Comparison of ENCODE assay signal across 8 cellular contexts in the genomic region with DNA sequence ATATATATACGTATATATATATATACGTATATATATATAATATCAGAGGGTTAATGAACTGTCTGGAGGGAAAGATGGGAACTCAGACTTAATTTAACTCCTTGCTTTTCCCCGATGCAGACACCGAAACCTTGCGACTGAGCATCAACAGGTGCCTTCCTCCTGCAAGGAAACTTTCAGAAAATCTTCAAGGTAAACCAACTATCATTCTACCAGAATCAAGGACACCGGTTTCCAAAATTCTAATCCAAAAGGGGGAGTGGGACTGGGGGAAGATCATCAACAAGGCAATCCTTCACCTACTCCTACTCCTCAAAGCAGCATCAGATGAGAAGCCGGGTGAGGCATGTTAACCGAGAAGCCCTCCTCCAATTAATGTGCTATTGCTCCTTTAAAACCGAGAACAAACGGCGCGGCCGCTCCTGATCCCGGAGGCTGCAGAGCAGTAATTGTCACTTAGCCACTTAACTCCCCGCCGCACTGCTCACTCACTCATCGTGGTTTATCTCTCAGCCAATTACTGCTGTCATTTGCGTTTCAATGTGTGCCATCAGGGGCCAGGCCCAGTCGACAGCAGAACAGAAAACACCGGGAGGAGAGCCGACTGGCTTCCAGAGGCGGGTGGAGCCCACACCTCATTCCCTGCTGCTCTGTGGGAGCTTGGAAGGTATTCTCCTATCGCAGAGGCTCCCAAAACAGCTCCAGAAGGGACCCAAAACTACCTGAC.
A peak's percentile ranks its signal among the peaks of the same experiment; 100 is the strongest.
DNase-seq lines count a peak whose midpoint lies in the region; ATAC-seq and TF ChIP-seq lines count a peak whose summit lies in the region.

No MANE protein-coding gene starts in this region.

- H3K27me3 ChIP-seq in H7 (ENCODE audit: control insufficient read depth, insufficient read depth, low read length) (no peaks in the 10 kb centered on the region), brain microvascular endothelial cell (replicated peaks) (no peaks in the 10 kb centered on the region)

- H3K27ac ChIP-seq in brain microvascular endothelial cell: peak overlapping the region; percentile 18

- peak overlapping the region in 1 of 6 donors; percentile 70 for H3K27ac Mint-ChIP-seq in immature natural killer cell
- no peak overlapping the region for H3K27ac Mint-ChIP-seq in stimulated activated naive B cell treated with anti-CD40 and anti-IgM and Interleukin-4, amounts not matched to agents 10 μg/mL and 1 μg/mL and 100 μg/mL, for 72 hours

- peaks cover 0 to 3% (median 0%) of the 10 kb centered on the region in 6 donors for H3K9me3 Mint-ChIP-seq in immature natural killer cell
- H3K9me3 Mint-ChIP-seq in stimulated activated naive B cell treated with anti-CD40 and anti-IgM and Interleukin-4, amounts not matched to agents 10 μg/mL and 1 μg/mL and 100 μg/mL, for 72 hours: peaks cover 0 to 2% of the 10 kb centered on the region in 2 donors

- in situ Hi-C loops in brain microvascular endothelial cell (cut with HindIII; ENCODE audit: low pct_ligation_motif_present, low sequenced_read_pairs): no loop called here

- peaks cover 4 to 23% (median 7%) of the 10 kb centered on the region in 3 donors for H3K27me3 Mint-ChIP-seq in immature natural killer cell (ENCODE audit: low read depth in 3 of 3)
- no peaks in the 10 kb centered on the region for H3K27me3 Mint-ChIP-seq in stimulated activated naive B cell treated with anti-CD40 and anti-IgM and Interleukin-4, amounts not matched to agents 10 μg/mL and 1 μg/mL and 100 μg/mL, for 72 hours

- no peak for ATAC-seq in stimulated activated naive B cell treated with anti-CD40 and anti-IgM and Interleukin-4, amounts not matched to agents 10 μg/mL and 1 μg/mL and 100 μg/mL, for 72 hours (replicated peaks)

- TF ChIP-seq CTCF in brain microvascular endothelial cell (IDR thresholded peaks at IDR 0.05; ENCODE audit: low read depth, low read length, missing control alignments): no peak

- H3K36me3 ChIP-seq in H7 (replicated peaks; ENCODE audit: control insufficient read depth, insufficient read depth, low read length) (no peaks in the 10 kb centered on the region), brain microvascular endothelial cell (replicated peaks) (no peaks in the 10 kb centered on the region)

- peaks cover 29 to 55% of the 10 kb centered on the region in 2 donors for H3K4me1 Mint-ChIP-seq in immature natural killer cell
- H3K4me1 Mint-ChIP-seq in stimulated activated naive B cell treated with anti-CD40 and anti-IgM and Interleukin-4, amounts not matched to agents 10 μg/mL and 1 μg/mL and 100 μg/mL, for 72 hours: peaks cover 44 to 57% of the 10 kb centered on the region in 2 donors

- H3K4me3 ChIP-seq in H7 (ENCODE audit: insufficient read depth, low read depth, low read length) (0 out of 2 replicates have a peak overlapping the region, but pooled peaks have one; percentile 4), brain microvascular endothelial cell (ENCODE audit: low read depth, low read length) (peak overlapping the region; percentile 3)

- DNase-seq in H7 (peak; percentile 41), NCI-H2171 (lab: John Stamatoyannopoulos, UW) (peak; percentile 5), brain microvascular endothelial cell (no peak), immature natural killer cell (no peak), GM19240 (ENCODE audit: insufficient read length, low spot score) (no peak), dedifferentiated amniotic fluid mesenchymal stem cell (ENCODE audit: extremely low spot score) (no peak), T-helper 9 cell (no peak)
- DNase-seq in stimulated activated naive B cell treated with anti-CD40 and anti-IgM and Interleukin-4, amounts not matched to agents 10 μg/mL and 1 μg/mL and 100 μg/mL, for 72 hours: no peak

- peak overlapping the region in 3 of 5 donors; percentile 12 to 65 (median 43) for H3K4me3 Mint-ChIP-seq in immature natural killer cell
- H3K4me3 Mint-ChIP-seq in stimulated activated naive B cell treated with anti-CD40 and anti-IgM and Interleukin-4, amounts not matched to agents 10 μg/mL and 1 μg/mL and 100 μg/mL, for 72 hours: peak overlapping the region; percentile 20 to 58

- H3K36me3 Mint-ChIP-seq in immature natural killer cell: peaks cover 0 to 7% (median 0%) of the 10 kb centered on the region in 3 donors
- H3K36me3 Mint-ChIP-seq in stimulated activated naive B cell treated with anti-CD40 and anti-IgM and Interleukin-4, amounts not matched to agents 10 μg/mL and 1 μg/mL and 100 μg/mL, for 72 hours: no peaks in the 10 kb centered on the region

Comparison
In these comparisons a context has a peak if more than half of its experiments do, and no peak if none do; other contexts are left out.
1. DNase-seq: peak in H7 (single experiment) and NCI-H2171 (single experiment); none in brain microvascular endothelial cell (single experiment), immature natural killer cell (0 of 3), stimulated activated naive B cell treated with anti-CD40 and anti-IgM and Interleukin-4, amounts not matched to agents 10 μg/mL and 1 μg/mL and 100 μg/mL, for 72 hours (single experiment), GM19240 (single experiment), dedifferentiated amniotic fluid mesenchymal stem cell (single experiment) and T-helper 9 cell (single experiment).